In genomic region chr12:123363743-123364531, GRCh38 we compare ENCODE assay signal across 8 cellular contexts. TPM values are rescaled to one million over a fixed set of nuclear protein-coding genes. Genes with fewer than 3 reads are reported as not detected.
A peak's percentile ranks its signal among the peaks of the same experiment; 100 is the strongest.
DNase-seq lines count a peak whose midpoint lies in the region; ATAC-seq, FAIRE-seq and TF ChIP-seq lines count a peak whose summit lies in the region.

No MANE protein-coding gene starts in this region.

- H3K36me3 ChIP-seq in kidney epithelial cell (ENCODE audit: control insufficient read depth, insufficient read depth, low read length) = no peaks in the 10 kb centered on the region

- TF ChIP-seq RAD21 in A549 (conservative IDR thresholded peaks at IDR 0.05 in 1 of 2, IDR thresholded peaks at IDR 0.05 in 1 of 2) = no peak

- no peaks in the 10 kb centered on the region for H3K9me3 ChIP-seq in A549

- H3K4me1 ChIP-seq in A549 = peaks cover 14% of the 10 kb centered on the region

- no peaks in the 10 kb centered on the region for H3K27me3 ChIP-seq in kidney epithelial cell (ENCODE audit: control insufficient read depth, insufficient read depth, low read length)

- POLR2A ChIA-PET in A549 (lab: Yijun Ruan, JAX) (interaction anchor here (0.6 to 3.6 kb wide), 4 partner anchors 20 to 238 kb away, joined by 3 to 71 read pairs (median 12); partner anchors contain the start of genes DDX55, KMT5A, MPHOSPH9 and MTRFR), MCF 10A (lab: Yijun Ruan, JAX) (interaction anchor here (0.7 to 5.7 kb wide), 18 partner anchors 10 to 389 kb away, joined by 3 to 127 read pairs (median 4); partner anchors contain the start of genes DDX55, KMT5A, MPHOSPH9 and MTRFR)

- H3K27me3 Mint-ChIP-seq in T-helper 1 cell treated with Interleukin-12 subunit alpha and Interleukin-12 subunit beta and Interleukin-4 antibody, amounts not matched to agents 30 μg/mL and 1 μg/mL, for 36 hours (ENCODE audit: low read depth) = no peaks in the 10 kb centered on the region
- no peaks in the 10 kb centered on the region for H3K27me3 Mint-ChIP-seq in MCF 10A (ENCODE audit: insufficient read depth, unreplicated experiment)

- H3K4me3 ChIP-seq in A549 (peak overlapping the region; percentile 96), kidney epithelial cell (ENCODE audit: low read depth, low read length) (peak overlapping the region; percentile 79)

- TF ChIP-seq EP300 in A549 (IDR thresholded peaks at IDR 0.05) = no peak

- TF ChIP-seq CTCF in A549 (IDR thresholded peaks at IDR 0.05) (no peak), MCF 10A (IDR thresholded peaks at IDR 0.05; ENCODE audit: unreplicated experiment) (no peak), kidney epithelial cell (IDR thresholded peaks at IDR 0.05; ENCODE audit: insufficient read depth, low read length, poor library complexity, severe bottlenecking) (no peak)

- TF ChIP-seq POLR2A in A549 (IDR thresholded peaks at IDR 0.05; ENCODE audit: low read length) = no peak
- no peak for TF ChIP-seq POLR2A in GM18505 (IDR thresholded peaks at IDR 0.05; ENCODE audit: borderline replicate concordance, extremely low read depth, insufficient read depth, insufficient read length)

- peak overlapping the region; percentile 92 for H3K4me2 ChIP-seq in A549

- peak overlapping the region; percentile 93 to 98 for H3K27ac ChIP-seq in A549

- H3K4me3 Mint-ChIP-seq in T-helper 1 cell treated with Interleukin-12 subunit alpha and Interleukin-12 subunit beta and Interleukin-4 antibody, amounts not matched to agents 30 μg/mL and 1 μg/mL, for 36 hours = peak overlapping the region; percentile 91
- peak overlapping the region; percentile 85 for H3K4me3 Mint-ChIP-seq in MCF 10A (ENCODE audit: unreplicated experiment)

- H3K27ac Mint-ChIP-seq in T-helper 1 cell treated with Interleukin-12 subunit alpha and Interleukin-12 subunit beta and Interleukin-4 antibody, amounts not matched to agents 30 μg/mL and 1 μg/mL, for 36 hours = peak overlapping the region; percentile 81
- peak overlapping the region; percentile 75 for H3K27ac Mint-ChIP-seq in MCF 10A (ENCODE audit: low read depth, unreplicated experiment)

- DNase-seq in A549 (ENCODE audit: low read depth in 1 of 2, low spot score in 1 of 2) (peak; percentile 52 to 65), MCF 10A (ENCODE audit: unreplicated experiment) (peak; percentile 37), kidney epithelial cell (ENCODE audit: low read depth) (no peak), NCI-H1092 treated with DMSO at 0.1 percent for 48 hours (lab: John Stamatoyannopoulos, UW) (no peak)
- peak; percentile 9 for DNase-seq in stimulated activated CD4-positive, alpha-beta T cell treated with anti-CD3 and anti-CD28 coated beads, Interleukin-2, amount 100 ng/mL, for 4 hours (ENCODE audit: low read depth)

- CTCF ChIA-PET in A549 (lab: Yijun Ruan, JAX) (interaction anchor here (1.3 kb wide), 1 partner anchor 22 kb away, joined by 3 read pairs; no protein-coding TSS in a partner anchor), MCF 10A (lab: Yijun Ruan, JAX) (interaction anchor here (0.6 to 1.4 kb wide), 3 partner anchors 237 to 303 kb away, joined by 3 to 4 read pairs (median 4); partner anchors contain the start of gene DDX55)

- H3K36me3 Mint-ChIP-seq in T-helper 1 cell treated with Interleukin-12 subunit alpha and Interleukin-12 subunit beta and Interleukin-4 antibody, amounts not matched to agents 30 μg/mL and 1 μg/mL, for 36 hours (ENCODE audit: low read depth) = no peaks in the 10 kb centered on the region
- H3K36me3 Mint-ChIP-seq in MCF 10A (ENCODE audit: insufficient read depth, unreplicated experiment) = peaks cover 13% of the 10 kb centered on the region

- 2% methylated on average over 17 of the region's 62 CpGs for WGBS in A549 (ENCODE audit: missing lambda C conversion rate)

- FAIRE-seq in A549 (lab: Jason Lieb, UNC) = no peak

- intact Hi-C loops in MCF 10A (cut with micrococcal nuclease) = loop anchor here (2.0 kb wide), 1 partner anchor 93 kb away; the partner anchor contains the start of gene CDK2AP1

- no TSS peak for BruUV-seq in MCF 10A (replicated peaks; lab: Mats Ljungman, UMichigan)

- H3K4me1 Mint-ChIP-seq in T-helper 1 cell treated with Interleukin-12 subunit alpha and Interleukin-12 subunit beta and Interleukin-4 antibody, amounts not matched to agents 30 μg/mL and 1 μg/mL, for 36 hours (ENCODE audit: low read depth) = peaks cover 14% of the 10 kb centered on the region
- H3K4me1 Mint-ChIP-seq in MCF 10A (ENCODE audit: insufficient read depth, unreplicated experiment) = no peaks in the 10 kb centered on the region

- H3K9me3 Mint-ChIP-seq in T-helper 1 cell treated with Interleukin-12 subunit alpha and Interleukin-12 subunit beta and Interleukin-4 antibody, amounts not matched to agents 30 μg/mL and 1 μg/mL, for 36 hours = no peaks in the 10 kb centered on the region
- H3K9me3 Mint-ChIP-seq in MCF 10A (ENCODE audit: unreplicated experiment) = no peaks in the 10 kb centered on the region

- ATAC-seq in A549 (peak; percentile 26 to 40), GM18505 (IDR thresholded peaks at IDR 0.05; ENCODE audit: unreplicated experiment) (peak; percentile 9), HG03342 (IDR thresholded peaks at IDR 0.05; ENCODE audit: unreplicated experiment) (peak; percentile 3)

TF ChIP-seq in A549, 52 proteins besides CTCF, POLR2A, EP300 and RAD21:
- TF ChIP-seq JUNB (IDR thresholded peaks at IDR 0.05) = no peak
- TF ChIP-seq BHLHE40 (IDR thresholded peaks at IDR 0.05; ENCODE audit: low read depth, low read length) = 0 out of 2 replicates have a peak, but pooled peaks have one; percentile 2
- TF ChIP-seq, protein P1, sequence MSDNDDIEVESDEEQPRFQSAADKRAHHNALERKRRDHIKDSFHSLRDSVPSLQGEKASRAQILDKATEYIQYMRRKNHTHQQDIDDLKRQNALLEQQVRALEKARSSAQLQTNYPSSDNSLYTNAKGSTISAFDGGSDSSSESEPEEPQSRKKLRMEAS (IDR thresholded peaks at IDR 0.05) = peak; percentile 66; the same call in 1 of the 2 replicates

RNA-seq across cellular contexts. Expression of gene SBNO1, which starts 0.7 kb away (rescaled TPM):
- polyA plus RNA-seq in A549 (2011; rRNA removed) (33.4 and 35.7 TPM in 2 replicates), A549 (2017; fragmentation: RNase III; extraction: RNeasy Plus Mini Kit Qiagen cat#74134 plus additional on column Dnase treatment) (24.4 to 25.9 TPM (median 25.2 TPM) in 3 replicates)
- polyA plus RNA-seq in A549 (2012; cell fraction: cytosol; rRNA removed) = 5.3 and 5.7 TPM in 2 replicates
- polyA plus RNA-seq in A549 (2012; cell fraction: nucleus; rRNA removed) = 4.6 and 7.0 TPM in 2 replicates
- polyA minus RNA-seq in A549 (2011; rRNA and poly(A)+ RNA removed) = 29.0 and 31.2 TPM in 2 replicates
- total RNA-seq in MCF 10A (2022) (30.3 and 32.4 TPM in 2 replicates), kidney epithelial cell (29.2 and 31.5 TPM in 2 replicates)

RNA-seq across cellular contexts. Expression of gene KMT5A, which starts 20.0 kb away (rescaled TPM):
- polyA plus RNA-seq in A549 (2011; rRNA removed) (32.9 and 40.5 TPM in 2 replicates), A549 (2017; fragmentation: RNase III; extraction: RNeasy Plus Mini Kit Qiagen cat#74134 plus additional on column Dnase treatment) (37.5 to 41.9 TPM (median 40.8 TPM) in 3 replicates)
- polyA plus RNA-seq in A549 (2012; cell fraction: cytosol; rRNA removed) = 36.7 and 37.8 TPM in 2 replicates
- 60.3 and 70.4 TPM in 2 replicates for polyA plus RNA-seq in A549 (2012; cell fraction: nucleus; rRNA removed)
- 25.3 and 30.9 TPM in 2 replicates for polyA minus RNA-seq in A549 (2011; rRNA and poly(A)+ RNA removed)
- total RNA-seq in MCF 10A (2022) (113 and 116 TPM in 2 replicates), kidney epithelial cell (44.0 and 44.4 TPM in 2 replicates)

Comparison
In these comparisons a context has a peak if more than half of its experiments do, and no peak if none do; other contexts are left out.
1. DNase-seq: peak in A549 (2 of 2), MCF 10A (single experiment) and stimulated activated CD4-positive, alpha-beta T cell treated with anti-CD3 and anti-CD28 coated beads, Interleukin-2, amount 100 ng/mL, for 4 hours (single experiment); none in kidney epithelial cell (single experiment) and NCI-H1092 treated with DMSO at 0.1 percent for 48 hours (single experiment).
2. Peak in every context shown above with its lines, with median percentiles within 50 percentile points of each other: ATAC-seq.